28 cellular contexts compared by ENCODE assay signal in the genomic region with DNA sequence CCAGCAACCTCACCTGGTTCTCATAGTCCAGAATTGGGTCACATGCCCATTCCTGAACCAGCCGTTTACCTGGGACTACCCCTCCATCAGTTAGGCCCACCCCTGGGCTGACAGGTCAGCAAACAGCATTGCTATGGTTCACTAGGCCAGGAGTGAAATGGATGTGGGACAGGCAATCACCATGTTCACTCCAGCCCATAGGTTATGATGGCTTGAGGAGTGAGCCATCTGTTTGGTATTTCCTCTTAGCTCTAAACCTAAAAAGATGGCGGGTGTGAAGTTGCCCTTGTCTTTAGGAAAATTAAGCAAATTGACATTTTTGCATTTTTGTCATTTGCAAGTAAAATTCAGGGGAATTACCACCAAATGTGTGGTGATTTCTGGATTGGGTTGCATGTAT. TPM values are rescaled to one million over a fixed set of nuclear protein-coding genes. Genes with fewer than 3 reads are reported as not detected.
DNase-seq lines count a peak whose midpoint lies in the region; ATAC-seq, FAIRE-seq and TF ChIP-seq lines count a peak whose summit lies in the region.
"Had no signal": no experiment of that assay in that cellular context is flagged by ENCODE, and none has a peak within 500 bp of the region (broad histone marks: within the 10 kb centered on the region; RNA-seq: fewer than 3 reads in every experiment).

No MANE protein-coding gene starts in this region.

- H3K56ac ChIP-seq in H1 (replicated peaks; ENCODE audit: insufficient read length, low read depth, low read length): no peak overlapping the region

- H3K9ac ChIP-seq in H1 (replicated peaks in 1 of 4; ENCODE audit: extremely low read depth in 1 of 4, low read depth in 3 of 4, low read length in 3 of 4): no peak overlapping the region

- H4K5ac ChIP-seq in H1 (ENCODE audit: insufficient read length, low read depth, low read length): no peak overlapping the region

- H2BK5ac ChIP-seq in H1 (ENCODE audit: low read depth, low read length): 0 out of 2 replicates have a peak overlapping the region, but pooled peaks have one; percentile 22

- H3K4ac ChIP-seq in H1 (replicated peaks; ENCODE audit: insufficient read length, low read depth, low read length): no peak overlapping the region

- TF ChIP-seq POLR2A in H1 (IDR thresholded peaks at IDR 0.05; ENCODE audit: control extremely low read depth in 1 of 2, low read depth in 2 of 2, low read length in 2 of 2): no peak
- no peak for TF ChIP-seq POLR2A in transverse colon (IDR thresholded peaks at IDR 0.05)

- WGBS in H1 (ENCODE audit: extremely low coverage in 1 of 2, insufficient coverage in 1 of 2, insufficient read length in 1 of 2, insufficient replicate concordance in 2 of 2, low coverage in 1 of 2, low lambda C conversion rate in 2 of 2, missing lambda C conversion rate in 1 of 2), 2 experiments: 88% methylated on average over 2 of the region's 2 CpGs; no CpG with 5 or more reads in 1 of the 2 experiments
- WGBS in transverse colon (ENCODE audit: low coverage in 1 of 2), 2 donors: 95 to 100% methylated on average over 1 to 2 of the region's 2 CpGs

- H3K4me1 Mint-ChIP-seq in activated naive CD4-positive, alpha-beta T cell treated with anti-CD3 and anti-CD28 coated beads for 36 hours (ENCODE audit: low read depth): peaks cover 56% of the 10 kb centered on the region
- peaks cover 39% of the 10 kb centered on the region for H3K4me1 Mint-ChIP-seq in activated naive CD4-positive, alpha-beta T cell treated with anti-CD3 and anti-CD28 coated beads, Interleukin-2, amount 10 ng/mL, durations not matched to agents 7 days and 5 days

- H3K79me1 ChIP-seq in H1 (ENCODE audit: low read depth, low read length): no peaks in the 10 kb centered on the region; the same call in 1 of the 2 replicates

- peaks cover 0 to 7% of the 10 kb centered on the region in 2 experiments; a peak in 2 of 4 replicates for H3K79me2 ChIP-seq in H1 (ENCODE audit: control insufficient read depth in 1 of 2, insufficient read depth in 2 of 2, low read length in 2 of 2)

- H3K9me3 ChIP-seq in H1 (ENCODE audit: insufficient read depth in 2 of 2, low read depth in 1 of 2, low read length in 1 of 2) (no peaks in the 10 kb centered on the region), transverse colon (no peaks in the 10 kb centered on the region)
- H3K9me3 ChIP-seq: colonic mucosa, neutrophil, prostate gland had no signal

- TF ChIP-seq CTCF in H1 (IDR thresholded peaks at IDR 0.05; ENCODE audit: control extremely low read depth in 1 of 3, insufficient read depth in 1 of 3, low read depth in 1 of 3, low read length in 3 of 3) (no peak), transverse colon (IDR thresholded peaks at IDR 0.05) (no peak)

- no peak overlapping the region for H3K23ac ChIP-seq in H1 (ENCODE audit: insufficient read length)

- TF ChIP-seq EP300 in H1 (IDR thresholded peaks at IDR 0.05; ENCODE audit: borderline replicate concordance in 1 of 2, low read depth in 2 of 2, low read length in 2 of 2): no peak
- no peak for TF ChIP-seq EP300 in transverse colon (IDR thresholded peaks at IDR 0.05; ENCODE audit: low read depth)

- H2AK5ac ChIP-seq in H1 (ENCODE audit: low read depth, low read length): no peak overlapping the region

- peaks cover 9% of the 10 kb centered on the region for H3K9me3 Mint-ChIP-seq in activated naive CD4-positive, alpha-beta T cell treated with anti-CD3 and anti-CD28 coated beads for 36 hours
- H3K9me3 Mint-ChIP-seq in activated naive CD4-positive, alpha-beta T cell treated with anti-CD3 and anti-CD28 coated beads, Interleukin-2, amount 10 ng/mL, durations not matched to agents 7 days and 5 days: peaks cover 10% of the 10 kb centered on the region

- FAIRE-seq in HTR-8/SVneo (lab: Jason Lieb, UNC) (peak; percentile 72), H1 (lab: Jason Lieb, UNC) (no peak), urothelium cell line (lab: Jason Lieb, UNC) (peak; percentile 56)
- FAIRE-seq: A204.1, G401.6 had no signal

- H3K27ac ChIP-seq in H1 (ENCODE audit: low read depth, low read length) (no peak overlapping the region), transverse colon (no peak overlapping the region)
- H3K27ac ChIP-seq: colonic mucosa, neutrophil, prostate gland, SK-N-MC had no signal

- H3K27me3 ChIP-seq in H1 (replicated peaks in 1 of 4; ENCODE audit: control insufficient read depth in 3 of 4, extremely low read depth in 1 of 4, insufficient read depth in 3 of 4, low read length in 3 of 4): no peaks in the 10 kb centered on the region
- no peaks in the 10 kb centered on the region for H3K27me3 ChIP-seq in transverse colon
- H3K27me3 ChIP-seq: colonic mucosa, neutrophil had no signal

- intact Hi-C loops in activated naive CD4-positive, alpha-beta T cell treated with anti-CD3 and anti-CD28 coated beads for 36 hours (cut with micrococcal nuclease): no loop called here
- intact Hi-C loops in transverse colon (cut with DNase I; ENCODE audit: low total_unique reads): no loop called here

- H4K20me1 ChIP-seq in H1 (replicated peaks in 1 of 2; ENCODE audit: control insufficient read depth in 1 of 2, insufficient read depth in 2 of 2, low read length in 2 of 2): no peaks in the 10 kb centered on the region

- no peak overlapping the region for H2BK120ac ChIP-seq in H1 (replicated peaks; ENCODE audit: low read depth, low read length)

- H3K14ac ChIP-seq in H1 (ENCODE audit: insufficient read length): no peak overlapping the region

- no peak overlapping the region for H3K4me2 ChIP-seq in H1 (ENCODE audit: insufficient read depth in 1 of 2, low read depth in 2 of 2, low read length in 2 of 2)

- no peak overlapping the region for H3K18ac ChIP-seq in H1 (ENCODE audit: extremely low read depth, low read length)

- no peaks in the 10 kb centered on the region for H3K23me2 ChIP-seq in H1 (ENCODE audit: low read depth, low read length)

- no peak overlapping the region for H2AFZ ChIP-seq in H1 (ENCODE audit: low read length)

- H3K4me3 Mint-ChIP-seq in activated naive CD4-positive, alpha-beta T cell treated with anti-CD3 and anti-CD28 coated beads for 36 hours: no peak overlapping the region
- H3K4me3 Mint-ChIP-seq in activated naive CD4-positive, alpha-beta T cell treated with anti-CD3 and anti-CD28 coated beads, Interleukin-2, amount 10 ng/mL, durations not matched to agents 7 days and 5 days: no peak overlapping the region
- H3K4me3 Mint-ChIP-seq: stimulated activated memory B cell treated with anti-CD40 and anti-IgM and Interleukin-4, amounts not matched to agents 10 μg/mL and 1 μg/mL and 100 μg/mL, for 72 hours; T-helper 1 cell treated with Interleukin-12 subunit alpha and Interleukin-12 subunit beta and Interleukin-4 antibody, amounts not matched to agents 30 μg/mL and 1 μg/mL, for 36 hours had no signal

- H2BK15ac ChIP-seq in H1 (ENCODE audit: low read length): no peak overlapping the region

- in situ Hi-C loops in transverse colon (cut with MboI; ENCODE audit: low pct_ligation_motif_present in 1 of 4, low pct_unique_long_range_greater_than_20kb in 1 of 4, low sequenced_read_pairs in 3 of 4): no loop called here

- no peaks in the 10 kb centered on the region for H3K27me3 Mint-ChIP-seq in activated naive CD4-positive, alpha-beta T cell treated with anti-CD3 and anti-CD28 coated beads for 36 hours (ENCODE audit: low read depth)
- H3K27me3 Mint-ChIP-seq in activated naive CD4-positive, alpha-beta T cell treated with anti-CD3 and anti-CD28 coated beads, Interleukin-2, amount 10 ng/mL, durations not matched to agents 7 days and 5 days: no peaks in the 10 kb centered on the region
- H3K27me3 Mint-ChIP-seq: CD4-positive, alpha-beta memory T cell; stimulated activated memory B cell treated with anti-CD40 and anti-IgM and Interleukin-4, amounts not matched to agents 10 μg/mL and 1 μg/mL and 100 μg/mL, for 72 hours had no signal

- H3K4me1 ChIP-seq in H1 (replicated peaks in 1 of 4; ENCODE audit: control insufficient read depth in 3 of 4, insufficient read depth in 4 of 4, low read length in 3 of 4) (no peaks in the 10 kb centered on the region), transverse colon (no peaks in the 10 kb centered on the region)
- H3K4me1 ChIP-seq: colonic mucosa, prostate gland had no signal

- H4K8ac ChIP-seq in H1 (ENCODE audit: extremely low read depth, insufficient read depth, low read length): no peak overlapping the region

- no peak for ATAC-seq in GM19324 (IDR thresholded peaks at IDR 0.05; ENCODE audit: low FRiP score, unreplicated experiment)
- ATAC-seq: stimulated activated memory B cell treated with anti-CD40 and anti-IgM and Interleukin-4, amounts not matched to agents 10 μg/mL and 1 μg/mL and 100 μg/mL, for 72 hours had no signal

- no peak overlapping the region for H2BK12ac ChIP-seq in H1 (ENCODE audit: low read depth, low read length)

- no peak overlapping the region for H2BK20ac ChIP-seq in H1 (ENCODE audit: low read length)

- H3K27ac Mint-ChIP-seq in activated naive CD4-positive, alpha-beta T cell treated with anti-CD3 and anti-CD28 coated beads for 36 hours: peak overlapping the region; percentile 6
- H3K27ac Mint-ChIP-seq in activated naive CD4-positive, alpha-beta T cell treated with anti-CD3 and anti-CD28 coated beads, Interleukin-2, amount 10 ng/mL, durations not matched to agents 7 days and 5 days: no peak overlapping the region
- H3K27ac Mint-ChIP-seq: stimulated activated memory B cell treated with anti-CD40 and anti-IgM and Interleukin-4, amounts not matched to agents 10 μg/mL and 1 μg/mL and 100 μg/mL, for 72 hours; T-helper 1 cell treated with Interleukin-12 subunit alpha and Interleukin-12 subunit beta and Interleukin-4 antibody, amounts not matched to agents 30 μg/mL and 1 μg/mL, for 36 hours had no signal

- DNase-seq in activated naive CD4-positive, alpha-beta T cell treated with anti-CD3 and anti-CD28 coated beads for 36 hours: no peak
- no peak for DNase-seq in activated naive CD4-positive, alpha-beta T cell treated with anti-CD3 and anti-CD28 coated beads, Interleukin-2, amount 10 ng/mL, durations not matched to agents 7 days and 5 days
- no peak for DNase-seq in HTR-8/SVneo (ENCODE audit: insufficient read length, low spot score)
- DNase-seq in H1 (ENCODE audit: low read depth in 1 of 2, low spot score in 2 of 2): no peak
- no peak for DNase-seq in urothelium cell line (ENCODE audit: low spot score)
- DNase-seq in activated effector memory CD4-positive, alpha-beta T cell treated with Interleukin-2 at 50 U/mL for 16 hours: no peak
- DNase-seq in transverse colon: no peak
- DNase-seq: activated CD4-positive, alpha-beta T cell treated with anti-CD3 and anti-CD28 coated beads for 1 hour; activated CD8-positive, alpha-beta memory T cell treated with anti-CD3 and anti-CD28 coated beads for 24 hours; activated naive CD4-positive, alpha-beta T cell; AML-193; anterior cingulate cortex; CD4-positive, alpha-beta memory T cell; colonic mucosa; effector CD8-positive, alpha-beta T cell; erythroblast; mesenchymal stem cell; NCI-H1092; NCI-H1694 treated with DMSO at 0.1 percent for 48 hours; stimulated activated CD4-positive, alpha-beta T cell treated with anti-CD3 and anti-CD28 coated beads, Interleukin-4, amount 100 ng/mL, for 4 hours had no signal

- H3K4me3 ChIP-seq in H1 (ENCODE audit: extremely low read depth in 1 of 4, insufficient read depth in 2 of 4, low read depth in 3 of 4, low read length in 4 of 4) (no peak overlapping the region), transverse colon (no peak overlapping the region)
- H3K4me3 ChIP-seq: colonic mucosa, prostate gland, SK-N-MC had no signal

- no peak overlapping the region for H4K91ac ChIP-seq in H1 (replicated peaks; ENCODE audit: insufficient read length, low read length)

- H3K36me3 ChIP-seq in H1 (ENCODE audit: control insufficient read depth in 2 of 4, insufficient read depth in 4 of 4, low read length in 3 of 4) (peaks cover 0 to 7% (median under 1%) of the 10 kb centered on the region in 4 experiments; a peak in 3 of 8 replicates), transverse colon (no peaks in the 10 kb centered on the region)
- H3K36me3 ChIP-seq: colonic mucosa, prostate gland had no signal

- H3K36me3 Mint-ChIP-seq in activated naive CD4-positive, alpha-beta T cell treated with anti-CD3 and anti-CD28 coated beads for 36 hours (ENCODE audit: low read depth): peaks cover 47% of the 10 kb centered on the region
- H3K36me3 Mint-ChIP-seq in activated naive CD4-positive, alpha-beta T cell treated with anti-CD3 and anti-CD28 coated beads, Interleukin-2, amount 10 ng/mL, durations not matched to agents 7 days and 5 days: peaks cover 77% of the 10 kb centered on the region

- POLR2A ChIA-PET in H1 (lab: Charles Lee; ENCODE audit: partially characterized antibody): no interaction called here

- no peak for TF ChIP-seq RAD21 in H1 (IDR thresholded peaks at IDR 0.05 in 1 of 2, conservative IDR thresholded peaks at IDR 0.05 in 1 of 2; ENCODE audit: low read depth in 2 of 2, low read length in 2 of 2)

- CTCF ChIA-PET in activated naive CD4-positive, alpha-beta T cell treated with anti-CD3 and anti-CD28 coated beads for 36 hours (lab: Charles Lee): interaction anchor here (0.6 to 1.4 kb wide), 5 partner anchors 9 to 432 kb away, joined by 3 to 5 read pairs (median 4); no protein-coding TSS in a partner anchor
- CTCF ChIA-PET in activated naive CD4-positive, alpha-beta T cell treated with anti-CD3 and anti-CD28 coated beads, Interleukin-2, amount 10 ng/mL, durations not matched to agents 7 days and 5 days (lab: Charles Lee): interaction anchor here (0.7 kb wide), 1 partner anchor 432 kb away, joined by 3 read pairs; no protein-coding TSS in a partner anchor
- CTCF ChIA-PET in H1 (lab: Charles Lee; ENCODE audit: partially characterized antibody): interaction anchor here (1.0 to 1.6 kb wide), 3 partner anchors 9 to 121 kb away, joined by 3 to 4 read pairs (median 3); no protein-coding TSS in a partner anchor

RNA-seq across cellular contexts. Expression of a gene that starts 17.1 kb away (rescaled TPM):
- total RNA-seq in activated naive CD4-positive, alpha-beta T cell treated with anti-CD3 and anti-CD28 coated beads for 36 hours: 10 to 100 TPM; 18.9 to 19.3 TPM
- 22.7 and 23.3 TPM in 2 replicates for total RNA-seq in H1 (2021; fragmentation: NEBNext Ultra II Directional; extraction: Animal tissue kit (Norgen Biotek cat#: 25700))
- 10.9 and 12.1 TPM in 2 replicates for polyA plus RNA-seq in H1 (2011; rRNA removed)
- polyA plus RNA-seq in H1 (2011; cell fraction: cytosol; rRNA removed): 15.3 TPM
- 14.8 TPM for polyA plus RNA-seq in H1 (2011; cell fraction: nucleus; rRNA removed)
- polyA plus RNA-seq in H1 (2012, experiment 1 of 2): 11.3 to 13.5 TPM (median 12.8 TPM) in 4 replicates
- 2.9 TPM for polyA plus RNA-seq in H1 (2012, experiment 2 of 2)
- 13.5 TPM for polyA plus RNA-seq in H1 (2013, experiment 1 of 2)
- polyA plus RNA-seq in H1 (2013, experiment 2 of 2): 14.3 TPM
- polyA minus RNA-seq in H1 (2011; rRNA and poly(A)+ RNA removed): 39.3 and 41.7 TPM in 2 replicates
- polyA minus RNA-seq in H1 (2011; cell fraction: cytosol; rRNA and poly(A)+ RNA removed): 10.7 TPM
- polyA minus RNA-seq in H1 (2011; cell fraction: nucleus; rRNA and poly(A)+ RNA removed): 24.1 TPM
- 1 to 10 TPM; 2.2 to 8.1 (median 2.9) TPM for total RNA-seq in transverse colon

RNA-seq across cellular contexts. Expression of a gene that starts 53.2 kb away (rescaled TPM):
- total RNA-seq in activated naive CD4-positive, alpha-beta T cell treated with anti-CD3 and anti-CD28 coated beads for 36 hours: 10 to 100 TPM; 79.3 to 85.0 TPM
- 24.5 TPM in 2 replicates for total RNA-seq in H1 (2021; fragmentation: NEBNext Ultra II Directional; extraction: Animal tissue kit (Norgen Biotek cat#: 25700))
- 7.2 and 7.6 TPM in 2 replicates for polyA plus RNA-seq in H1 (2011; rRNA removed)
- polyA plus RNA-seq in H1 (2011; cell fraction: cytosol; rRNA removed): 11.7 TPM
- 28.2 TPM for polyA plus RNA-seq in H1 (2011; cell fraction: nucleus; rRNA removed)
- polyA plus RNA-seq in H1 (2012, experiment 1 of 2): 6.3 to 9.7 TPM (median 9.1 TPM) in 4 replicates
- 0.87 TPM for polyA plus RNA-seq in H1 (2012, experiment 2 of 2)
- 14.6 TPM for polyA plus RNA-seq in H1 (2013, experiment 1 of 2)
- polyA plus RNA-seq in H1 (2013, experiment 2 of 2): 13.6 TPM
- polyA minus RNA-seq in H1 (2011; rRNA and poly(A)+ RNA removed): 28.3 and 29.0 TPM in 2 replicates
- 11.5 TPM for polyA minus RNA-seq in H1 (2011; cell fraction: cytosol; rRNA and poly(A)+ RNA removed)
- polyA minus RNA-seq in H1 (2011; cell fraction: nucleus; rRNA and poly(A)+ RNA removed): 77.8 TPM
- 100 to 1,000 TPM in 3 of 4 donors, 10 to 100 TPM in 1; 92.4 to 333 (median 176) TPM for total RNA-seq in transverse colon
